Comparison of ENCODE assay signal across 22 cellular contexts in the genomic region with DNA sequence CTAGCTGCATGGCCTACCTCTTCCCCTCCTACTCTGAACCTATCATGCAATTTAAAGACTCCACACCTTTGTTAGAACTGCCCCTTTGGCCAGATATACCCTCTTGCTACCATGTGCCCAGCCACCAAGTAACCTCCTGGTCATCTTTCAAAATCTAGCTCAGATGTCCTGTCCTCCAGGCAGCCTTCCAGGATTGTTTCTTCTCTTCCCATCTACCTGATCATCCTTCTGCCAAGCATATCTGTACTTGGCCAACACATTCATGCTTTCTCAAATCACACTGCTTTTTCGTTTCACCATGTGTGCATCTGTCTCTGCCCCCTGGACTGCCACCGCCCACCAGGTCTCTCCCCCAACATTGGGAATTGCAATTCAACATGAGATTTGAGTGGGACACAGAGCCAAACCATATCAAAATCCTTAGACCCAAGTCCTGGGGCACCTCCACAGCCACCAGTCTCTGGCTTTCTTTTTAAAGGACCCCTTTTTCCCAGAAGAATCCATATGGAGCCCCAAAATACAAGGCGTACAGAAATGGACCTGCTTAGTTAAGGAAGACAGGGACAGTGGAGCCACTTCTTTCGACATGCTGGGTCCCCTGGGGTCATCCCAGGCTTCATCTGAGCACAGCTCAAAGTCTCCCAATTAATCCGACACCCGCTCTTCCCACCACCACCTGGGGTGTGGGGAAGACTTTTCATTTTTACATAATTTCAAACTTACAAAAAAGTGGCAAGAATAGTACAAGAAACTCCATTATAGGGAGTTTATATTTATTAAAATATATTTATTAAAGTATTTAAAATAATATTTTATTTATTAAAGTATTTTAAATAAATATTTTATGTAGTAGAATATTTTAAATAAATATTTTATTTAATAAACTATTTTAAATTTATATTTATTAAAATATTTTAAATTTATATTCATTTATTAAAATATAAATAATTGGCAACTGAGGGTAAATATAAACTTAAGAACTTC. TPM values are rescaled to one million over a fixed set of nuclear protein-coding genes. Genes with fewer than 3 reads are reported as not detected.
"Had no signal": no experiment of that assay in that cellular context is flagged by ENCODE, and none has a peak within 500 bp of the region (broad histone marks: within the 10 kb centered on the region; RNA-seq: fewer than 3 reads in every experiment).

No MANE protein-coding gene starts in this region.

- H3K27me3 ChIP-seq: foreskin keratinocyte, neural progenitor cell, thyroid gland, upper lobe of right lung had no signal

- H3K27ac ChIP-seq: foreskin keratinocyte, lower lobe of right lung, neural progenitor cell, thyroid gland, upper lobe of right lung had no signal

- H3K4me2 ChIP-seq: smooth muscle cell had no signal

- H3K27ac Mint-ChIP-seq: activated CD4-positive, alpha-beta memory T cell treated with anti-CD3 and anti-CD28 coated beads for 36 hours; activated CD8-positive, alpha-beta memory T cell treated with anti-CD3 and anti-CD28 coated beads, Interleukin-2, amount 10 ng/mL, durations not matched to agents 7 days and 5 days; brain; neural progenitor cell had no signal

- H3K4me3 ChIP-seq: lower lobe of right lung, mucosa of descending colon, neural progenitor cell, smooth muscle cell, thyroid gland, upper lobe of right lung had no signal

- H3K4me1 Mint-ChIP-seq: activated CD8-positive, alpha-beta memory T cell treated with anti-CD3 and anti-CD28 coated beads, Interleukin-2, amount 10 ng/mL, durations not matched to agents 7 days and 5 days had no signal

- H3K4me1 ChIP-seq: foreskin keratinocyte, lower lobe of right lung, upper lobe of right lung had no signal

- H3K9me3 Mint-ChIP-seq: activated CD4-positive, alpha-beta memory T cell treated with anti-CD3 and anti-CD28 coated beads for 36 hours; neural progenitor cell had no signal

- DNase-seq: activated CD4-positive, alpha-beta memory T cell treated with anti-CD3 and anti-CD28 coated beads for 36 hours; activated CD4-positive, alpha-beta T cell treated with anti-CD3 and anti-CD28 coated beads for 4 hours; activated CD4-positive, CD25-positive, alpha-beta regulatory T cell; activated CD8-positive, alpha-beta memory T cell treated with anti-CD3 and anti-CD28 coated beads, Interleukin-2, amount 10 ng/mL, durations not matched to agents 7 days and 5 days; activated effector memory CD4-positive, alpha-beta T cell treated with anti-CD3 and anti-CD28 coated beads, Interleukin-2, amount 50 U/mL, for 16 hours; activated naive CD4-positive, alpha-beta T cell treated with anti-CD3 and anti-CD28 coated beads, Interleukin-2, amount 50 U/mL, for 16 hours; activated T-cell treated with anti-CD3 and anti-CD28 coated beads for 4 hours; aorta; effector memory CD4-positive, alpha-beta T cell; foreskin keratinocyte; lower lobe of right lung; mesendoderm; mucosa of descending colon; stimulated activated CD4-positive, alpha-beta T cell treated with anti-CD3 and anti-CD28 coated beads, Interleukin-2, amount 100 ng/mL, for 48 hours; stimulated activated naive CD8-positive, alpha-beta T cell treated with anti-CD3 and anti-CD28 coated beads, Interleukin-15, Interleukin-2, amounts not matched to agents 100 U/mL and 50 U/mL, for 24 hours; T-helper 1 cell; thyroid gland; upper lobe of right lung had no signal

- H3K4me3 Mint-ChIP-seq: activated CD4-positive, alpha-beta memory T cell treated with anti-CD3 and anti-CD28 coated beads for 36 hours; activated CD8-positive, alpha-beta memory T cell treated with anti-CD3 and anti-CD28 coated beads, Interleukin-2, amount 10 ng/mL, durations not matched to agents 7 days and 5 days; brain; neural progenitor cell had no signal

- H3K36me3 Mint-ChIP-seq: activated CD4-positive, alpha-beta memory T cell treated with anti-CD3 and anti-CD28 coated beads for 36 hours; activated CD8-positive, alpha-beta memory T cell treated with anti-CD3 and anti-CD28 coated beads, Interleukin-2, amount 10 ng/mL, durations not matched to agents 7 days and 5 days; brain; neural progenitor cell had no signal

- H3K9me3 ChIP-seq: lower lobe of right lung, mucosa of descending colon, thyroid gland, upper lobe of right lung had no signal

- H3K36me3 ChIP-seq: lower lobe of right lung, neural progenitor cell, thyroid gland, upper lobe of right lung had no signal

RNA-seq across cellular contexts. Expression of a gene that starts 7.9 kb away (rescaled TPM):
- total RNA-seq: activated CD4-positive, alpha-beta memory T cell treated with anti-CD3 and anti-CD28 coated beads for 36 hours; activated CD8-positive, alpha-beta memory T cell treated with anti-CD3 and anti-CD28 coated beads, Interleukin-2, amount 10 ng/mL, durations not matched to agents 7 days and 5 days; foreskin keratinocyte; renal cortical epithelial cell had no signal
